ENCODE assay signal across 7 cellular contexts in the genomic region with DNA sequence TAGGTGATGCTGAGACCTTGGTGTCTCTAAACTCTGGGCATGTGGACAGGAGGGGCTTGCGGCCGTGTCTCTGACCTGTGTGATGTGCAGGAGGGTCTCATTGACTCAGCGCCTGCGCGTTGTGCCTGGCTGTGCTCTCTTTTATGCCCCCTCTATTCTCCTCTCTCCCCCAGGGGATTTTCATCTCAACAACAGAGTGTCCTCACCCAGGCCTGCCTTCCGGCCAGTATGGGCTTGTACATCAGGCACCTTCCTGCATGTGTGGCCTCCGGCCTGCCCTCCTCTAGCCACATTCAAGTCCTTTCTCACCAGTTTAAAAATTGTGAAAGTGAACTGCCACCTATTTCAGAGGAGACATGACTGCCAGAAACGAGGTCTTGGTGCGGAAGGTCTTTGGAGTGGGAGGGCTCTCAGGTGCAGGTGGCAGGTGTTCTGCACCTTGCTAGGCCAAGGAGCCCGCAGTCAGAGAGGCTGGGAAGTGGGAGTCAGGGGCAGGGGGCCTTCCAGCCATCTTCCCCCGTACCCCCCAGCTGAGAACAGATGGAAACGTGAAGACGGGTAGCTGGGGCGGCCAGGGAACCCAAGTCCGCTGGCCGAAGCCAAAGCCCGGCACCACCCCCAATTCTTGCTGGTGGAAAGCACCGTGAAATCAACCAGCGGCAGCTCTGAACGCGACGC.
DNase-seq lines count a peak whose midpoint lies in the region; ATAC-seq and TF ChIP-seq lines count a peak whose summit lies in the region.

No MANE protein-coding gene starts in this region.

- TF ChIP-seq CTCF in WI38 (IDR thresholded peaks at IDR 0.05; ENCODE audit: low read depth, low read length), result no peak
- TF ChIP-seq CTCF in foreskin fibroblast (IDR thresholded peaks at IDR 0.05; ENCODE audit: low read depth, low read length), result no peak

- peak; percentile 1 for ATAC-seq in stimulated activated memory B cell treated with anti-CD40 and anti-IgM and Interleukin-4, amounts not matched to agents 10 μg/mL and 1 μg/mL and 100 μg/mL, for 72 hours
- no peak for ATAC-seq in GM18498 (IDR thresholded peaks at IDR 0.05; ENCODE audit: unreplicated experiment)
- no peak for ATAC-seq in HG02759 (IDR thresholded peaks at IDR 0.05; ENCODE audit: unreplicated experiment)

- H3K27ac Mint-ChIP-seq in stimulated activated memory B cell treated with anti-CD40 and anti-IgM and Interleukin-4, amounts not matched to agents 10 μg/mL and 1 μg/mL and 100 μg/mL, for 72 hours, result peak overlapping the region; percentile 60

- no peaks in the 10 kb centered on the region for H3K27me3 Mint-ChIP-seq in stimulated activated memory B cell treated with anti-CD40 and anti-IgM and Interleukin-4, amounts not matched to agents 10 μg/mL and 1 μg/mL and 100 μg/mL, for 72 hours

- H3K27me3 ChIP-seq in HAP-1 (ENCODE audit: low read depth), result no peaks in the 10 kb centered on the region

- DNase-seq in HAP-1 (ENCODE audit: low spot score in 2 of 2) (no peak), foreskin fibroblast (no peak), DMS153 (lab: John Stamatoyannopoulos, UW) (no peak)

- H3K36me3 Mint-ChIP-seq in stimulated activated memory B cell treated with anti-CD40 and anti-IgM and Interleukin-4, amounts not matched to agents 10 μg/mL and 1 μg/mL and 100 μg/mL, for 72 hours, result peaks cover 41% of the 10 kb centered on the region

- no peaks in the 10 kb centered on the region for H3K9me3 ChIP-seq in HAP-1

- peaks cover 27% of the 10 kb centered on the region for H3K4me1 Mint-ChIP-seq in stimulated activated memory B cell treated with anti-CD40 and anti-IgM and Interleukin-4, amounts not matched to agents 10 μg/mL and 1 μg/mL and 100 μg/mL, for 72 hours

- peak overlapping the region; percentile 79 for H3K4me3 Mint-ChIP-seq in stimulated activated memory B cell treated with anti-CD40 and anti-IgM and Interleukin-4, amounts not matched to agents 10 μg/mL and 1 μg/mL and 100 μg/mL, for 72 hours

- H3K4me1 ChIP-seq in HAP-1, result peaks cover 4% of the 10 kb centered on the region

- H3K4me3 ChIP-seq in HAP-1, result peak overlapping the region; percentile 15; the same call in 1 of the 2 replicates
- peak overlapping the region; percentile 32; the same call in 1 of the 2 replicates for H3K4me3 ChIP-seq in WI38 (ENCODE audit: low read depth, low read length)
- peak overlapping the region; percentile 28 to 50 for H3K4me3 ChIP-seq in foreskin fibroblast (ENCODE audit: low read depth in 1 of 2, low read length in 2 of 2)

- H3K9me3 Mint-ChIP-seq in stimulated activated memory B cell treated with anti-CD40 and anti-IgM and Interleukin-4, amounts not matched to agents 10 μg/mL and 1 μg/mL and 100 μg/mL, for 72 hours, result no peaks in the 10 kb centered on the region

- H3K36me3 ChIP-seq in HAP-1 (replicated peaks), result peaks cover 50% of the 10 kb centered on the region

- in situ Hi-C loops in HAP-1 (cut with MboI; ENCODE audit: low sequenced_read_pairs), result no loop called here
